ENCODE assay signal across 12 cellular contexts in the genomic region with DNA sequence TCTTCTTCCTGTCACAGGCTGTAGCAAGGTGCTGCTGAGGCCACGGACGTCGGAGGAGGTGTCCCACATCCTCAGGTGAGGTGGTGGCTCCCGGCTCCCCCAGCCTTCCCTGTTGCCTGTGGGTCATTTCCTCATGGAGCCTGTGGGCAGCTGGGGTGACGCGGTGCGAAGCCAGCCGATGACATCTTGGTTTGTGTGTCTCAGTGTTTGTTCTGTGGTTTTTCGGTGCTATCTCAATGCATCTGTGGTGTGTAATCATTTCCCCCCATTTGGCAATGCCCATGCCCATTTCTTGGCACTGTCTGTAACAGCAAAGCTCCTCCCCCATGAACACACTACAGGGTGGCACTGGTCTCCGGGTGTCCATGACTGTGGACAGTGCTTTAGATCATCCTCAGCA. TPM values are rescaled to one million over a fixed set of nuclear protein-coding genes. Genes with fewer than 3 reads are reported as not detected.
A peak's percentile ranks its signal among the peaks of the same experiment; 100 is the strongest.
DNase-seq lines count a peak whose midpoint lies in the region; ATAC-seq and TF ChIP-seq lines count a peak whose summit lies in the region.
"Had no signal": no experiment of that assay in that cellular context is flagged by ENCODE, and none has a peak within 500 bp of the region (broad histone marks: within the 10 kb centered on the region; RNA-seq: fewer than 3 reads in every experiment).

No MANE protein-coding gene starts in this region.

- no peak overlapping the region for H2AFZ ChIP-seq in IMR-90 (replicated peaks; ENCODE audit: low read length, poor library complexity)

- peaks cover 26% of the 10 kb centered on the region for H3K4me1 Mint-ChIP-seq in activated CD4-positive, alpha-beta T cell treated with anti-CD3 and anti-CD28 coated beads, Interleukin-2, amount 10 ng/mL, durations not matched to agents 24 days and 14 days

- H3K27ac ChIP-seq in IMR-90 (ENCODE audit: insufficient read depth, low read length): no peak overlapping the region
- H3K27ac ChIP-seq in epithelial cell of prostate: no peak overlapping the region
- no peak overlapping the region for H3K27ac ChIP-seq in esophagus squamous epithelium
- H3K27ac ChIP-seq: foreskin keratinocyte, suprapubic skin had no signal

- H4K91ac ChIP-seq in IMR-90 (ENCODE audit: insufficient read depth, low read depth, low read length): no peak overlapping the region

- H3K27me3 ChIP-seq in IMR-90 (ENCODE audit: control insufficient read depth, insufficient read depth, low read length) (no peaks in the 10 kb centered on the region), esophagus squamous epithelium (no peaks in the 10 kb centered on the region)
- H3K27me3 ChIP-seq: foreskin keratinocyte, suprapubic skin had no signal

- H3K18ac ChIP-seq in IMR-90 (ENCODE audit: low read depth, low read length): no peak overlapping the region

- intact Hi-C loops in IMR-90 (cut with micrococcal nuclease): no loop called here
- intact Hi-C loops in activated CD4-positive, alpha-beta T cell treated with anti-CD3 and anti-CD28 coated beads, Interleukin-2, amount 10 ng/mL, durations not matched to agents 24 days and 14 days (cut with micrococcal nuclease): no loop called here
- intact Hi-C loops in esophagus squamous epithelium (cut with DNase I): no loop called here

- CTCF ChIA-PET in IMR-90 (lab: Yijun Ruan, JAX): no interaction called here

- TF ChIP-seq CTCF in IMR-90 (conservative IDR thresholded peaks at IDR 0.05; ENCODE audit: low read depth, low read length) (no peak), esophagus squamous epithelium (IDR thresholded peaks at IDR 0.05) (no peak)

- H4K20me1 ChIP-seq in IMR-90 (ENCODE audit: insufficient read depth, low read length): peaks cover 27% of the 10 kb centered on the region

- H3K56ac ChIP-seq in IMR-90 (ENCODE audit: extremely low read depth, insufficient read depth, low read length): no peak overlapping the region

- no peak for TF ChIP-seq POLR2A in IMR-90 (IDR thresholded peaks at IDR 0.05; ENCODE audit: low read depth, low read length)
- TF ChIP-seq POLR2A in esophagus squamous epithelium (IDR thresholded peaks at IDR 0.05): no peak

- no peak overlapping the region for H4K5ac ChIP-seq in IMR-90 (ENCODE audit: low read depth, low read length)

- H3K4me3 ChIP-seq in IMR-90 (ENCODE audit: insufficient read depth, low read depth, low read length): no peak overlapping the region
- H3K4me3 ChIP-seq in esophagus squamous epithelium: no peak overlapping the region
- H3K4me3 ChIP-seq: suprapubic skin had no signal

- in situ Hi-C loops in IMR-90 (cut with MboI; ENCODE audit: low sequenced_read_pairs): no loop called here

- peaks cover 36% of the 10 kb centered on the region for H3K36me3 ChIP-seq in IMR-90 (ENCODE audit: control insufficient read depth, insufficient read depth, low read length)
- peaks cover 16 to 78% (median 17%) of the 10 kb centered on the region in 3 donors for H3K36me3 ChIP-seq in esophagus squamous epithelium

- no peak overlapping the region for H3K14ac ChIP-seq in IMR-90 (replicated peaks; ENCODE audit: low read depth, low read length)

- peak overlapping the region; percentile 40 for H3K4me3 Mint-ChIP-seq in activated CD4-positive, alpha-beta T cell treated with anti-CD3 and anti-CD28 coated beads, Interleukin-2, amount 10 ng/mL, durations not matched to agents 24 days and 14 days

- no peak overlapping the region for H3K4ac ChIP-seq in IMR-90 (ENCODE audit: low read depth, low read length)

- H3K9ac ChIP-seq in IMR-90 (ENCODE audit: low read depth, low read length): no peak overlapping the region

- no peak overlapping the region for H3K4me2 ChIP-seq in IMR-90 (ENCODE audit: low read depth, low read length)

- H2BK5ac ChIP-seq in IMR-90 (ENCODE audit: low read depth, low read length, poor library complexity, severe bottlenecking): no peak overlapping the region

- no peak overlapping the region; the same call in 1 of the 2 replicates for H2AK5ac ChIP-seq in IMR-90 (ENCODE audit: low read depth, low read length)

- H2AK9ac ChIP-seq in IMR-90 (replicated peaks; ENCODE audit: low read depth, low read length, poor library complexity): peak overlapping the region; percentile 47

- H2BK120ac ChIP-seq in IMR-90 (ENCODE audit: low read depth, low read length): no peak overlapping the region

- H3K9me3 Mint-ChIP-seq in activated CD4-positive, alpha-beta T cell treated with anti-CD3 and anti-CD28 coated beads, Interleukin-2, amount 10 ng/mL, durations not matched to agents 24 days and 14 days: no peaks in the 10 kb centered on the region

- BruUV-seq in IMR-90 (replicated peaks; lab: Mats Ljungman, UMichigan): no TSS peak

- TF ChIP-seq RAD21 in IMR-90 (IDR thresholded peaks at IDR 0.05; ENCODE audit: low read length): no peak

- H3K27me3 Mint-ChIP-seq in activated CD4-positive, alpha-beta T cell treated with anti-CD3 and anti-CD28 coated beads, Interleukin-2, amount 10 ng/mL, durations not matched to agents 24 days and 14 days: no peaks in the 10 kb centered on the region

- H3K36me3 Mint-ChIP-seq in activated CD4-positive, alpha-beta T cell treated with anti-CD3 and anti-CD28 coated beads, Interleukin-2, amount 10 ng/mL, durations not matched to agents 24 days and 14 days (ENCODE audit: low read depth): peaks cover 28% of the 10 kb centered on the region

- H3K23ac ChIP-seq in IMR-90 (ENCODE audit: low read depth, low read length): no peak overlapping the region

- 86% methylated on average over 3 of the region's 10 CpGs; no CpG with 5 or more reads in 1 of the 2 experiments for WGBS in IMR-90 (ENCODE audit: extremely low coverage in 2 of 2, insufficient read length in 1 of 2), 2 experiments
- 54 to 75% methylated on average over 8 to 10 of the region's 10 CpGs for WGBS in esophagus squamous epithelium, 2 donors

- H3K79me1 ChIP-seq in IMR-90 (ENCODE audit: low read depth in 1 of 2, low read length in 2 of 2): peaks cover 14 to 16% of the 10 kb centered on the region in 2 experiments

- POLR2A ChIA-PET in IMR-90 (lab: Charles Lee; ENCODE audit: unreplicated experiment): no interaction called here

- H3K9me3 ChIP-seq in IMR-90 (ENCODE audit: control insufficient read depth, insufficient read depth, low read length): 0 out of 2 replicates have a peak, but pooled peaks cover 2% of the 10 kb centered on the region
- H3K9me3 ChIP-seq in esophagus squamous epithelium: no peaks in the 10 kb centered on the region
- H3K9me3 ChIP-seq: suprapubic skin had no signal

- H3K4me1 ChIP-seq in IMR-90 (ENCODE audit: control insufficient read depth, insufficient read depth, low read length): peaks cover 3% of the 10 kb centered on the region
- H3K4me1 ChIP-seq in esophagus squamous epithelium: peaks cover 3 to 44% (median 6%) of the 10 kb centered on the region in 3 donors
- H3K4me1 ChIP-seq: foreskin keratinocyte had no signal

- H2BK15ac ChIP-seq in IMR-90 (ENCODE audit: low read depth, low read length): no peak overlapping the region

- no peak overlapping the region for H4K8ac ChIP-seq in IMR-90 (ENCODE audit: low read depth in 2 of 2, low read length in 2 of 2)

- no peak overlapping the region for H2BK20ac ChIP-seq in IMR-90 (ENCODE audit: low read depth, low read length)

- peaks cover 10% of the 10 kb centered on the region for H3K9me1 ChIP-seq in IMR-90 (ENCODE audit: insufficient read depth, low read length)

- ATAC-seq in IMR-90 (ENCODE audit: low read depth): no peak
- ATAC-seq in HG02642 (IDR thresholded peaks at IDR 0.05; ENCODE audit: poor library complexity, unreplicated experiment): no peak
- no peak for ATAC-seq in GM18517 (IDR thresholded peaks at IDR 0.05; ENCODE audit: unreplicated experiment)
- ATAC-seq: foreskin keratinocyte had no signal

- DNase-seq in AML-193 (lab: John Stamatoyannopoulos, UW) (peak; percentile 76 to 78), IMR-90 (no peak), epithelial cell of prostate (ENCODE audit: low read depth, low spot score) (peak; percentile 62), esophagus squamous epithelium (lab: John Stamatoyannopoulos, UW) (no peak), NCI-H146 treated with DMSO at 0.1 percent for 48 hours (lab: John Stamatoyannopoulos, UW; ENCODE audit: unreplicated experiment) (no peak)
- DNase-seq in activated CD4-positive, alpha-beta T cell treated with anti-CD3 and anti-CD28 coated beads, Interleukin-2, amount 10 ng/mL, durations not matched to agents 24 days and 14 days: no peak
- DNase-seq: foreskin keratinocyte, NCI-H524 treated with DMSO at 0.1 percent for 48 hours had no signal

- H3K27ac Mint-ChIP-seq in activated CD4-positive, alpha-beta T cell treated with anti-CD3 and anti-CD28 coated beads, Interleukin-2, amount 10 ng/mL, durations not matched to agents 24 days and 14 days: peak overlapping the region; percentile 50

- dilution Hi-C loops in IMR-90 (cut with HindIII; ENCODE audit: low sequenced_read_pairs, unreplicated experiment): no loop called here

RNA-seq across cellular contexts. Expression of gene D2HGDH, which starts 6.6 kb away (rescaled TPM):
- 6.3 and 8.3 TPM in 2 replicates for total RNA-seq in IMR-90 (2012; rRNA removed)
- polyA plus RNA-seq in IMR-90 (2012; rRNA removed): 22.1 and 23.0 TPM in 2 replicates
- polyA plus RNA-seq in IMR-90 (2012; cell fraction: cytosol; rRNA removed): 18.3 and 27.2 TPM in 2 replicates
- 193 and 430 TPM in 2 replicates for polyA plus RNA-seq in IMR-90 (2012; cell fraction: nucleus; rRNA removed; ENCODE audit: low replicate concordance)
- 34.2 and 40.4 TPM in 2 replicates for total RNA-seq in activated CD4-positive, alpha-beta T cell treated with anti-CD3 and anti-CD28 coated beads, Interleukin-2, amount 10 ng/mL, durations not matched to agents 24 days and 14 days
- total RNA-seq in esophagus squamous epithelium: 10 to 100 TPM; 16.9 to 33.4 (median 23.6) TPM

RNA-seq across cellular contexts. Expression of gene GAL3ST2, which starts 35.6 kb away (rescaled TPM):
- total RNA-seq in IMR-90 (2012; rRNA removed): not detected in 2 replicates
- polyA plus RNA-seq in IMR-90 (2012; rRNA removed): 0.07 TPM in 1 of 2 replicates, not detected in the other
- polyA plus RNA-seq in IMR-90 (2012; cell fraction: cytosol; rRNA removed): 0.10 TPM in 1 of 2 replicates, not detected in the other
- 0.26 and 0.51 TPM in 2 replicates for polyA plus RNA-seq in IMR-90 (2012; cell fraction: nucleus; rRNA removed; ENCODE audit: low replicate concordance)
- 0.52 and 1.2 TPM in 2 replicates for total RNA-seq in activated CD4-positive, alpha-beta T cell treated with anti-CD3 and anti-CD28 coated beads, Interleukin-2, amount 10 ng/mL, durations not matched to agents 24 days and 14 days
- total RNA-seq in esophagus squamous epithelium: under 1 TPM in 1 of 4 donors, not detected in 3; 0.38 TPM
- total RNA-seq: foreskin keratinocyte, mesenteric fat pad, suprapubic skin had no signal
- polyA plus RNA-seq: foreskin keratinocyte had no signal

RNA-seq across cellular contexts. Expression of gene ING5, which starts 39.2 kb away (rescaled TPM):
- total RNA-seq in IMR-90 (2012; rRNA removed) (16.7 and 38.9 TPM in 2 replicates), esophagus squamous epithelium (10 to 100 TPM; 10.4 to 39.3 (median 18.8) TPM)
- 36.1 and 36.5 TPM in 2 replicates for polyA plus RNA-seq in IMR-90 (2012; rRNA removed)
- polyA plus RNA-seq in IMR-90 (2012; cell fraction: cytosol; rRNA removed): 28.4 and 31.1 TPM in 2 replicates
- 107 and 146 TPM in 2 replicates for polyA plus RNA-seq in IMR-90 (2012; cell fraction: nucleus; rRNA removed; ENCODE audit: low replicate concordance)
- total RNA-seq in activated CD4-positive, alpha-beta T cell treated with anti-CD3 and anti-CD28 coated beads, Interleukin-2, amount 10 ng/mL, durations not matched to agents 24 days and 14 days: 51.3 and 55.3 TPM in 2 replicates

RNA-seq across cellular contexts. Expression of gene DTYMK, which starts 54.4 kb away (rescaled TPM):
- total RNA-seq in IMR-90 (2012; rRNA removed) (31.7 and 32.8 TPM in 2 replicates), esophagus squamous epithelium (10 to 100 TPM; 14.6 to 40.3 (median 21.9) TPM)
- 50.1 and 50.5 TPM in 2 replicates for polyA plus RNA-seq in IMR-90 (2012; rRNA removed)
- 40.6 and 60.0 TPM in 2 replicates for polyA plus RNA-seq in IMR-90 (2012; cell fraction: cytosol; rRNA removed)
- polyA plus RNA-seq in IMR-90 (2012; cell fraction: nucleus; rRNA removed; ENCODE audit: low replicate concordance): 20.9 and 27.0 TPM in 2 replicates
- 110 and 111 TPM in 2 replicates for total RNA-seq in activated CD4-positive, alpha-beta T cell treated with anti-CD3 and anti-CD28 coated beads, Interleukin-2, amount 10 ng/mL, durations not matched to agents 24 days and 14 days

Comparison
In these comparisons a context has a peak if more than half of its experiments do, and no peak if none do; other contexts are left out.
1. DNase-seq: peak in AML-193 (2 of 2) and epithelial cell of prostate (single experiment); none in IMR-90 (single experiment), activated CD4-positive, alpha-beta T cell treated with anti-CD3 and anti-CD28 coated beads, Interleukin-2, amount 10 ng/mL, durations not matched to agents 24 days and 14 days (single experiment), esophagus squamous epithelium (single experiment) and NCI-H146 treated with DMSO at 0.1 percent for 48 hours (single experiment).